ENCODE assay signal across 8 cellular contexts in genomic region chr20:53706511-53707031, GRCh38.
DNase-seq lines count a peak whose midpoint lies in the region; TF ChIP-seq lines count a peak whose summit lies in the region.

No MANE protein-coding gene starts in this region.

- H3K36me3 ChIP-seq in BE2C = no peaks in the 10 kb centered on the region

- peaks cover 51% of the 10 kb centered on the region for H3K4me1 Mint-ChIP-seq in activated naive CD4-positive, alpha-beta T cell treated with anti-CD3 and anti-CD28 coated beads, Interleukin-2, amount 50 U/mL, for 24 hours

- no peaks in the 10 kb centered on the region for H3K36me3 Mint-ChIP-seq in activated naive CD4-positive, alpha-beta T cell treated with anti-CD3 and anti-CD28 coated beads, Interleukin-2, amount 50 U/mL, for 24 hours

- no peaks in the 10 kb centered on the region for H3K9me3 Mint-ChIP-seq in activated naive CD4-positive, alpha-beta T cell treated with anti-CD3 and anti-CD28 coated beads, Interleukin-2, amount 50 U/mL, for 24 hours

- H3K4me1 ChIP-seq in BE2C = peaks cover 3% of the 10 kb centered on the region

- no peak for TF ChIP-seq CTCF in BE2C (IDR thresholded peaks at IDR 0.05; ENCODE audit: low read depth, low read length)

- H3K4me3 Mint-ChIP-seq in activated naive CD4-positive, alpha-beta T cell treated with anti-CD3 and anti-CD28 coated beads, Interleukin-2, amount 50 U/mL, for 24 hours = peak overlapping the region; percentile 47

- DNase-seq in activated naive CD4-positive, alpha-beta T cell treated with anti-CD3 and anti-CD28 coated beads, Interleukin-2, amount 50 U/mL, for 16 hours = no peak
- DNase-seq in NAMALWA (ENCODE audit: low spot score) (peak; percentile 69), dedifferentiated amniotic fluid mesenchymal stem cell (ENCODE audit: extremely low spot score) (peak; percentile 77), BE2C (no peak), putamen (ENCODE audit: low spot score) (no peak)
- peak; percentile 12 to 29 for DNase-seq in stimulated activated CD8-positive, alpha-beta memory T cell treated with anti-CD3 and anti-CD28 coated beads, Interleukin-7, amount 100 ng/mL, for 4 hours (ENCODE audit: low read depth in 2 of 2)
- no peak for DNase-seq in effector CD4-positive, alpha-beta T cell

- H3K4me3 ChIP-seq in BE2C (ENCODE audit: low read depth, low read length) = no peak overlapping the region

- H3K27me3 ChIP-seq in BE2C = no peaks in the 10 kb centered on the region

- peak overlapping the region; percentile 97 for H3K27ac Mint-ChIP-seq in activated naive CD4-positive, alpha-beta T cell treated with anti-CD3 and anti-CD28 coated beads, Interleukin-2, amount 50 U/mL, for 24 hours

- H3K9me3 ChIP-seq in BE2C = no peaks in the 10 kb centered on the region

- H3K27me3 Mint-ChIP-seq in activated naive CD4-positive, alpha-beta T cell treated with anti-CD3 and anti-CD28 coated beads, Interleukin-2, amount 50 U/mL, for 24 hours = no peaks in the 10 kb centered on the region

Comparison
In these comparisons a context has a peak if more than half of its experiments do, and no peak if none do; other contexts are left out.
1. DNase-seq: peak in NAMALWA (single experiment), dedifferentiated amniotic fluid mesenchymal stem cell (single experiment) and stimulated activated CD8-positive, alpha-beta memory T cell treated with anti-CD3 and anti-CD28 coated beads, Interleukin-7, amount 100 ng/mL, for 4 hours (2 of 2); none in activated naive CD4-positive, alpha-beta T cell treated with anti-CD3 and anti-CD28 coated beads, Interleukin-2, amount 50 U/mL, for 16 hours (single experiment), BE2C (single experiment), effector CD4-positive, alpha-beta T cell (single experiment) and putamen (single experiment).